Comparison of ENCODE assay signal across 1 cellular context in genomic region chr10:75235375-75236177, GRCh38.
A peak's percentile ranks its signal among the peaks of the same experiment; 100 is the strongest.
TF ChIP-seq lines count a peak whose summit lies in the region.

TSS of gene COMTD1 (minus strand) at chr10:75235957. CDS start at chr10:75235928, 29 bp downstream.

TF ChIP-seq in HepG2, 621 proteins besides CTCF, POLR2A, EP300 and RAD21 (continued from another document and continues in another):
- TF ChIP-seq ZUFSP (CRISPR knock-in tag; IDR thresholded peaks at IDR 0.05; ENCODE audit: borderline replicate concordance) (no peak), ZSCAN21 (CRISPR knock-in tag; IDR thresholded peaks at IDR 0.05; ENCODE audit: borderline replicate concordance) (peak; percentile 69), NCOA2 (CRISPR knock-in tag; IDR thresholded peaks at IDR 0.05) (no peak), ZNF335 (CRISPR knock-in tag; IDR thresholded peaks at IDR 0.05) (peak; percentile 83), KAT7 (CRISPR knock-in tag; IDR thresholded peaks at IDR 0.05; ENCODE audit: borderline replicate concordance) (no peak; the same call in 1 of the 2 replicates), ZBTB20 (CRISPR knock-in tag; IDR thresholded peaks at IDR 0.05; ENCODE audit: borderline replicate concordance, low read depth) (no peak; the same call in 1 of the 2 replicates), SUZ12 (IDR thresholded peaks at IDR 0.05; ENCODE audit: low read depth, low read length) (no peak), FOXP1 (IDR thresholded peaks at IDR 0.05) (no peak), FOXP1 (CRISPR knock-in tag; IDR thresholded peaks at IDR 0.05) (no peak), ZNF598 (CRISPR knock-in tag; IDR thresholded peaks at IDR 0.05; ENCODE audit: borderline replicate concordance) (no peak), CCAR2 (optimal IDR thresholded peaks at IDR 0.05; ENCODE audit: low read depth, low read length) (no peak), ZNF275 (CRISPR knock-in tag; IDR thresholded peaks at IDR 0.05; ENCODE audit: borderline replicate concordance) (peak; percentile 48; the same call in 1 of the 2 replicates), TBX3 (IDR thresholded peaks at IDR 0.05; ENCODE audit: borderline replicate concordance) (no peak), SKIL (CRISPR knock-in tag; IDR thresholded peaks at IDR 0.05; ENCODE audit: borderline replicate concordance) (no peak; the same call in 1 of the 2 replicates), ZSCAN12 (CRISPR knock-in tag; IDR thresholded peaks at IDR 0.05) (no peak), GMEB2 (CRISPR knock-in tag; IDR thresholded peaks at IDR 0.05; ENCODE audit: low read depth) (no peak), ZNF704 (CRISPR knock-in tag; IDR thresholded peaks at IDR 0.05; ENCODE audit: borderline replicate concordance) (no peak), NR2C2 (CRISPR knock-in tag; IDR thresholded peaks at IDR 0.05; ENCODE audit: borderline replicate concordance) (peak; percentile 81), HOXA9 (CRISPR knock-in tag; IDR thresholded peaks at IDR 0.05; ENCODE audit: borderline replicate concordance) (no peak), HINFP (CRISPR knock-in tag; IDR thresholded peaks at IDR 0.05; ENCODE audit: low read depth) (no peak), ZNF740 (CRISPR knock-in tag; IDR thresholded peaks at IDR 0.05) (no peak), TAF1 (CRISPR knock-in tag; IDR thresholded peaks at IDR 0.05) (peak; percentile 54; the same call in 1 of the 2 replicates), U2AF1 (optimal IDR thresholded peaks at IDR 0.05; ENCODE audit: low read depth, low read length) (no peak), PAWR (CRISPR knock-in tag; IDR thresholded peaks at IDR 0.05; ENCODE audit: borderline replicate concordance) (no peak), MIXL1 (CRISPR knock-in tag; IDR thresholded peaks at IDR 0.05) (no peak), ZNF569 (CRISPR knock-in tag; IDR thresholded peaks at IDR 0.05; ENCODE audit: borderline replicate concordance) (no peak), ARNTL (CRISPR knock-in tag; IDR thresholded peaks at IDR 0.05) (0 out of 2 replicates have a peak, but pooled peaks have one; percentile 48), TAF15 (IDR thresholded peaks at IDR 0.05; ENCODE audit: low read depth, low read length, poor library complexity, severe bottlenecking) (no peak), HNRNPL (IDR thresholded peaks at IDR 0.05; ENCODE audit: low read depth, low read length) (peak; percentile 71; the same call in 1 of the 2 replicates), ZNF878 (CRISPR knock-in tag; IDR thresholded peaks at IDR 0.05) (no peak), THAP9 (CRISPR knock-in tag; IDR thresholded peaks at IDR 0.05; ENCODE audit: borderline replicate concordance) (peak; percentile 16; the same call in 1 of the 2 replicates), ZNF761 (CRISPR knock-in tag; conservative IDR thresholded peaks at IDR 0.05) (no peak), NAIF1 (CRISPR knock-in tag; IDR thresholded peaks at IDR 0.05; ENCODE audit: borderline replicate concordance) (no peak), DPF2 (CRISPR knock-in tag; IDR thresholded peaks at IDR 0.05; ENCODE audit: borderline replicate concordance, low read depth) (no peak; the same call in none of the 2 replicates), MAX (IDR thresholded peaks at IDR 0.05) (peak; percentile 90), ATF7-NPFF (CRISPR knock-in tag; IDR thresholded peaks at IDR 0.05; ENCODE audit: low read depth) (peak; percentile 65), ARID3A (IDR thresholded peaks at IDR 0.05; ENCODE audit: low read depth, low read length) (no peak), ZNF580 (CRISPR knock-in tag; IDR thresholded peaks at IDR 0.05; ENCODE audit: borderline replicate concordance, low read depth) (no peak), BHLHE40 (IDR thresholded peaks at IDR 0.05; ENCODE audit: low read length) (peak; percentile 93), GLI4 (CRISPR knock-in tag; IDR thresholded peaks at IDR 0.05; ENCODE audit: borderline replicate concordance) (no peak), PREB (CRISPR knock-in tag; IDR thresholded peaks at IDR 0.05) (no peak), ZNF24 (IDR thresholded peaks at IDR 0.05) (no peak), KDM6A (CRISPR knock-in tag; IDR thresholded peaks at IDR 0.05; ENCODE audit: low read depth) (no peak), RBM22 (optimal IDR thresholded peaks at IDR 0.05; ENCODE audit: low read length) (no peak), ZNF382 (CRISPR knock-in tag; IDR thresholded peaks at IDR 0.05; ENCODE audit: borderline replicate concordance) (no peak), PCBP2 (optimal IDR thresholded peaks at IDR 0.05; ENCODE audit: low read depth, low read length, poor library complexity, severe bottlenecking) (no peak), ZNF607 (CRISPR knock-in tag; IDR thresholded peaks at IDR 0.05; ENCODE audit: borderline replicate concordance) (no peak), PTBP1 (IDR thresholded peaks at IDR 0.05; ENCODE audit: low read depth, low read length, poor library complexity, severe bottlenecking) (no peak), ZNF225 (CRISPR knock-in tag; IDR thresholded peaks at IDR 0.05) (no peak; the same call in 1 of the 2 replicates)
